In the genomic region with DNA sequence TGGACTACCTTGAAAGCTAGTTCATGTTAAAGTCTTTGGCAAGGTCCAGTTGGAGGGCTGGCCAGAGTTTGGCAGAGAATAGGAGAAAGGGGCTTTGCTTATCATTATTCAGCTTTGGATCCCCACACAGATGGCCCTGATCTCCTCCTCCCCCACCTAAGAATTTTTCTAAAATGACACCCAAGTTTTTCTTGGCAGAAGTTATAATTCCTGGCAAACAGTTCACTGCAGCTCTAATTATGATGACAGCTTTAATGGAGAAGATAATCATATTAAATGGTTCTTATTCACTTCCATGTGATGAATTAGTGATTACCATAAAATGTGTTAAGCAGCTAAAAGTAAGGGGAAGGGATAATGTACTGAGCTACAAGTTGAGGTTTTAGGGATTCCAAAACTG, we compare ENCODE assay signal across 22 cellular contexts.
DNase-seq lines count a peak whose midpoint lies in the region; ATAC-seq and TF ChIP-seq lines count a peak whose summit lies in the region.
"Had no signal": no experiment of that assay in that cellular context is flagged by ENCODE, and none has a peak within 500 bp of the region (broad histone marks: within the 10 kb centered on the region; RNA-seq: fewer than 3 reads in every experiment).

No MANE protein-coding gene starts in this region.

- TF ChIP-seq CTCF in osteocyte (IDR thresholded peaks at IDR 0.05) (no peak), upper lobe of left lung (IDR thresholded peaks at IDR 0.05) (no peak)

- H3K4me3 ChIP-seq in effector memory CD4-positive, alpha-beta T cell (ENCODE audit: insufficient read depth, low read depth, low read length, poor library complexity, severe bottlenecking): no peak overlapping the region
- no peak overlapping the region for H3K4me3 ChIP-seq in upper lobe of left lung
- H3K4me3 ChIP-seq: heart left ventricle, psoas muscle, smooth muscle cell, thoracic aorta had no signal

- H3K4me1 ChIP-seq in effector memory CD4-positive, alpha-beta T cell (ENCODE audit: control insufficient read depth, insufficient read depth, low read length, poor library complexity, severe bottlenecking): no peaks in the 10 kb centered on the region
- H3K4me1 ChIP-seq in upper lobe of left lung: peaks cover 0 to 4% (median 0%) of the 10 kb centered on the region in 4 donors

- TF ChIP-seq POLR2A in upper lobe of left lung (IDR thresholded peaks at IDR 0.05): no peak

- H3K9me3 Mint-ChIP-seq in dendritic cell treated with granulocyte-macrophage colony-stimulating factor and Interleukin-4, amounts not matched to agents 40 ng/mL and 50 ng/mL, for 4 days: no peaks in the 10 kb centered on the region
- H3K9me3 Mint-ChIP-seq in osteocyte (ENCODE audit: unreplicated experiment): no peaks in the 10 kb centered on the region
- H3K9me3 Mint-ChIP-seq: CD4-positive, alpha-beta memory T cell; natural killer cell treated with Interleukin-12 subunit alpha and Interleukin-12 subunit beta and Interleukin-15 and Interleukin-18, amount 100 ng/mL, for 72 hours had no signal

- H3K36me3 Mint-ChIP-seq in dendritic cell treated with granulocyte-macrophage colony-stimulating factor and Interleukin-4, amounts not matched to agents 40 ng/mL and 50 ng/mL, for 4 days (ENCODE audit: low read depth): no peaks in the 10 kb centered on the region
- no peaks in the 10 kb centered on the region for H3K36me3 Mint-ChIP-seq in osteocyte (ENCODE audit: unreplicated experiment)
- H3K36me3 Mint-ChIP-seq: CD4-positive, alpha-beta memory T cell; natural killer cell treated with Interleukin-12 subunit alpha and Interleukin-12 subunit beta and Interleukin-15 and Interleukin-18, amount 100 ng/mL, for 72 hours had no signal

- TF ChIP-seq EP300 in upper lobe of left lung (IDR thresholded peaks at IDR 0.05): no peak

- ATAC-seq in HG03439 (IDR thresholded peaks at IDR 0.05; ENCODE audit: unreplicated experiment) (no peak), upper lobe of left lung (ENCODE audit: low FRiP score in 2 of 2) (no peak), HG02588 (IDR thresholded peaks at IDR 0.05; ENCODE audit: unreplicated experiment) (no peak)
- ATAC-seq: activated CD8-positive, alpha-beta T cell treated with anti-CD3 and anti-CD28 coated beads, Interleukin-2, amount 10 ng/mL, durations not matched to agents 7 days and 5 days; heart left ventricle; left colon; natural killer cell treated with Interleukin-12 subunit alpha and Interleukin-12 subunit beta and Interleukin-15 and Interleukin-18, amount 100 ng/mL, for 72 hours; psoas muscle had no signal

- intact Hi-C loops in dendritic cell treated with granulocyte-macrophage colony-stimulating factor and Interleukin-4, amounts not matched to agents 40 ng/mL and 50 ng/mL, for 4 days (cut with micrococcal nuclease): no loop called here

- H3K4me3 Mint-ChIP-seq in dendritic cell treated with granulocyte-macrophage colony-stimulating factor and Interleukin-4, amounts not matched to agents 40 ng/mL and 50 ng/mL, for 4 days: no peak overlapping the region
- H3K4me3 Mint-ChIP-seq in osteocyte (ENCODE audit: unreplicated experiment): no peak overlapping the region
- H3K4me3 Mint-ChIP-seq: activated CD8-positive, alpha-beta T cell treated with anti-CD3 and anti-CD28 coated beads, Interleukin-2, amount 10 ng/mL, durations not matched to agents 7 days and 5 days; CD4-positive, alpha-beta memory T cell; natural killer cell treated with Interleukin-12 subunit alpha and Interleukin-12 subunit beta and Interleukin-15 and Interleukin-18, amount 100 ng/mL, for 72 hours had no signal

- no peak overlapping the region for H3K27ac ChIP-seq in effector memory CD4-positive, alpha-beta T cell (ENCODE audit: insufficient read depth, low read length, poor library complexity, severe bottlenecking)
- H3K27ac ChIP-seq in upper lobe of left lung: no peak overlapping the region
- H3K27ac ChIP-seq: epithelial cell of prostate, heart left ventricle, psoas muscle, thoracic aorta had no signal

- H3K36me3 ChIP-seq in effector memory CD4-positive, alpha-beta T cell (ENCODE audit: control insufficient read depth, insufficient read depth, low read length): no peaks in the 10 kb centered on the region
- H3K36me3 ChIP-seq in upper lobe of left lung: no peaks in the 10 kb centered on the region
- H3K36me3 ChIP-seq: heart left ventricle, thoracic aorta had no signal

- no peaks in the 10 kb centered on the region for H3K27me3 Mint-ChIP-seq in dendritic cell treated with granulocyte-macrophage colony-stimulating factor and Interleukin-4, amounts not matched to agents 40 ng/mL and 50 ng/mL, for 4 days
- no peaks in the 10 kb centered on the region for H3K27me3 Mint-ChIP-seq in osteocyte (ENCODE audit: unreplicated experiment)
- H3K27me3 Mint-ChIP-seq: CD4-positive, alpha-beta memory T cell; natural killer cell treated with Interleukin-12 subunit alpha and Interleukin-12 subunit beta and Interleukin-15 and Interleukin-18, amount 100 ng/mL, for 72 hours had no signal

- H3K4me1 Mint-ChIP-seq in dendritic cell treated with granulocyte-macrophage colony-stimulating factor and Interleukin-4, amounts not matched to agents 40 ng/mL and 50 ng/mL, for 4 days (ENCODE audit: low read depth): peaks cover 55% of the 10 kb centered on the region
- H3K4me1 Mint-ChIP-seq in osteocyte (ENCODE audit: unreplicated experiment): peaks cover 24% of the 10 kb centered on the region

- H3K27ac Mint-ChIP-seq in dendritic cell treated with granulocyte-macrophage colony-stimulating factor and Interleukin-4, amounts not matched to agents 40 ng/mL and 50 ng/mL, for 4 days: peak overlapping the region; percentile 79
- peak overlapping the region; percentile 62 for H3K27ac Mint-ChIP-seq in osteocyte (ENCODE audit: unreplicated experiment)
- H3K27ac Mint-ChIP-seq: activated CD8-positive, alpha-beta T cell treated with anti-CD3 and anti-CD28 coated beads, Interleukin-2, amount 10 ng/mL, durations not matched to agents 7 days and 5 days; CD4-positive, alpha-beta memory T cell; natural killer cell treated with Interleukin-12 subunit alpha and Interleukin-12 subunit beta and Interleukin-15 and Interleukin-18, amount 100 ng/mL, for 72 hours had no signal

- DNase-seq in EH (ENCODE audit: low read depth) (peak; percentile 29), NCI-H82 (lab: John Stamatoyannopoulos, UW) (peak; percentile 62), osteocyte (ENCODE audit: extremely low spot score, unreplicated experiment) (no peak), upper lobe of left lung (no peak)
- no peak for DNase-seq in effector memory CD4-positive, alpha-beta T cell
- DNase-seq: activated CD4-positive, CD25-positive, alpha-beta regulatory T cell treated with anti-CD3 and anti-CD28 coated beads, Interleukin-2, amount 50 U/mL, for 72 hours; activated CD8-positive, alpha-beta T cell treated with anti-CD3 and anti-CD28 coated beads, Interleukin-2, amount 10 ng/mL, durations not matched to agents 7 days and 5 days; CD4-positive, alpha-beta memory T cell; DMS53; heart left ventricle; left colon; NCI-H1092 treated with DMSO at 0.1 percent for 48 hours; NCI-H510A; psoas muscle; stimulated activated naive CD4-positive, alpha-beta T cell had no signal

- no peaks in the 10 kb centered on the region for H3K27me3 ChIP-seq in effector memory CD4-positive, alpha-beta T cell (replicated peaks; ENCODE audit: control insufficient read depth, insufficient read depth, low read length, poor library complexity, severe bottlenecking)
- H3K27me3 ChIP-seq in upper lobe of left lung: no peaks in the 10 kb centered on the region
- H3K27me3 ChIP-seq: heart left ventricle had no signal

- H3K9me3 ChIP-seq in effector memory CD4-positive, alpha-beta T cell (ENCODE audit: control insufficient read depth, low read length): no peaks in the 10 kb centered on the region
- no peaks in the 10 kb centered on the region for H3K9me3 ChIP-seq in upper lobe of left lung
- H3K9me3 ChIP-seq: heart left ventricle, psoas muscle, thoracic aorta had no signal

Comparison
In these comparisons a context has a peak if more than half of its experiments do, and no peak if none do; other contexts are left out.
1. DNase-seq: peak in EH (single experiment) and NCI-H82 (single experiment); none in osteocyte (single experiment), effector memory CD4-positive, alpha-beta T cell (0 of 3) and upper lobe of left lung (0 of 2).